Comparison of ENCODE assay signal across 1 cellular context in the genomic region with DNA sequence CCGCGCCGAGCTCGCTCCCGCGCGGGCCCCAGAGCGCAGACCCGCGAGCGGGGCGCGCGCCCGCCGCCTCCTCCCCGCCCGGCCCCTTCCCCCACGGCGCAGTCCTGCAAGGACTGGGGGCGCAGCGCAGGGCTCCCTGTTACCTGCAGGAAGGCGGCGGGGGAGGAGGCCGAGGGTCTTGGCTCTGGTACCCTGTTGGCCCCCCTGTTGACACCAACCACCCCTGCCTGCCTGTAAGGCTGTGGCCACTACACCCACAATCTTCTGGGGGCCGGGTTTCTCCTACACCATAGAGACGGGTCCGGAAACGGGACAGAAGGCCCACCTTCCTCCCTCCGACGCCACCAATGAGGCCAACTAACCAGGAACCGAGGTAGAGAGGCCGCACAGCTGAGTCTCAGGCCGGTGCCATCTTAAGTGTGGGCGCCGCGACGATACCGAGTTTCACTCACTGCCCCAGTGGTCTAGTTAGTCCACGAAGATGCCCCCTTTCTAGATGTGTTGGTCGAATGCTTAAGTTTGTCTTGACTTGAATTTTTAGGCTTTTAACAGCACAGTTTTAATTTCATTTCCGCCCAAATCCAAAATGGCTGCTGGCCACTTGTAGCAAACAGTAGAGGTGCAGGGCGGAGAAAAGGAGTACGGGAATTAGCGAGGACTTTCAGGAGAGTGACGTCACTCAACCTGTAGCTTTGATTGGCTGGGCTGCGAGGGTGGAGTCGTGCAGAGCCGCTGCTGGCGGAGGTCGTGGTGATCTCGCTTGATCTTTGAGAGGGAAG.
TF ChIP-seq lines count a peak whose summit lies in the region.

A gene with protein sequence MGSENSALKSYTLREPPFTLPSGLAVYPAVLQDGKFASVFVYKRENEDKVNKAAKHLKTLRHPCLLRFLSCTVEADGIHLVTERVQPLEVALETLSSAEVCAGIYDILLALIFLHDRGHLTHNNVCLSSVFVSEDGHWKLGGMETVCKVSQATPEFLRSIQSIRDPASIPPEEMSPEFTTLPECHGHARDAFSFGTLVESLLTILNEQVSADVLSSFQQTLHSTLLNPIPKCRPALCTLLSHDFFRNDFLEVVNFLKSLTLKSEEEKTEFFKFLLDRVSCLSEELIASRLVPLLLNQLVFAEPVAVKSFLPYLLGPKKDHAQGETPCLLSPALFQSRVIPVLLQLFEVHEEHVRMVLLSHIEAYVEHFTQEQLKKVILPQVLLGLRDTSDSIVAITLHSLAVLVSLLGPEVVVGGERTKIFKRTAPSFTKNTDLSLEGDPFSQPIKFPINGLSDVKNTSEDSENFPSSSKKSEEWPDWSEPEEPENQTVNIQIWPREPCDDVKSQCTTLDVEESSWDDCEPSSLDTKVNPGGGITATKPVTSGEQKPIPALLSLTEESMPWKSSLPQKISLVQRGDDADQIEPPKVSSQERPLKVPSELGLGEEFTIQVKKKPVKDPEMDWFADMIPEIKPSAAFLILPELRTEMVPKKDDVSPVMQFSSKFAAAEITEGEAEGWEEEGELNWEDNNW (minus strand): TSS at position 252 of the 779 bp plus-strand sequence. CDS start 5,056 bp downstream, outside the sequence.

TF ChIP-seq in HepG2, 621 proteins besides CTCF, POLR2A, EP300 and RAD21 (continued from another document and continues in another):
- TF ChIP-seq, protein P1, sequence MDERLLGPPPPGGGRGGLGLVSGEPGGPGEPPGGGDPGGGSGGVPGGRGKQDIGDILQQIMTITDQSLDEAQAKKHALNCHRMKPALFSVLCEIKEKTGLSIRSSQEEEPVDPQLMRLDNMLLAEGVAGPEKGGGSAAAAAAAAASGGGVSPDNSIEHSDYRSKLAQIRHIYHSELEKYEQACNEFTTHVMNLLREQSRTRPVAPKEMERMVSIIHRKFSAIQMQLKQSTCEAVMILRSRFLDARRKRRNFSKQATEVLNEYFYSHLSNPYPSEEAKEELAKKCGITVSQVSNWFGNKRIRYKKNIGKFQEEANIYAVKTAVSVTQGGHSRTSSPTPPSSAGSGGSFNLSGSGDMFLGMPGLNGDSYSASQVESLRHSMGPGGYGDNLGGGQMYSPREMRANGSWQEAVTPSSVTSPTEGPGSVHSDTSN (CRISPR knock-in tag; IDR thresholded peaks at IDR 0.05), result no peak
- TF ChIP-seq, protein P2, sequence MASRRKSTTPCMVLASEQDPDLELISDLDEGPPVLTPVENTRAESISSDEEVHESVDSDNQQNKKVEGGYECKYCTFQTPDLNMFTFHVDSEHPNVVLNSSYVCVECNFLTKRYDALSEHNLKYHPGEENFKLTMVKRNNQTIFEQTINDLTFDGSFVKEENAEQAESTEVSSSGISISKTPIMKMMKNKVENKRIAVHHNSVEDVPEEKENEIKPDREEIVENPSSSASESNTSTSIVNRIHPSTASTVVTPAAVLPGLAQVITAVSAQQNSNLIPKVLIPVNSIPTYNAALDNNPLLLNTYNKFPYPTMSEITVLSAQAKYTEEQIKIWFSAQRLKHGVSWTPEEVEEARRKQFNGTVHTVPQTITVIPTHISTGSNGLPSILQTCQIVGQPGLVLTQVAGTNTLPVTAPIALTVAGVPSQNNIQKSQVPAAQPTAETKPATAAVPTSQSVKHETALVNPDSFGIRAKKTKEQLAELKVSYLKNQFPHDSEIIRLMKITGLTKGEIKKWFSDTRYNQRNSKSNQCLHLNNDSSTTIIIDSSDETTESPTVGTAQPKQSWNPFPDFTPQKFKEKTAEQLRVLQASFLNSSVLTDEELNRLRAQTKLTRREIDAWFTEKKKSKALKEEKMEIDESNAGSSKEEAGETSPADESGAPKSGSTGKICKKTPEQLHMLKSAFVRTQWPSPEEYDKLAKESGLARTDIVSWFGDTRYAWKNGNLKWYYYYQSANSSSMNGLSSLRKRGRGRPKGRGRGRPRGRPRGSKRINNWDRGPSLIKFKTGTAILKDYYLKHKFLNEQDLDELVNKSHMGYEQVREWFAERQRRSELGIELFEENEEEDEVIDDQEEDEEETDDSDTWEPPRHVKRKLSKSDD (CRISPR knock-in tag; IDR thresholded peaks at IDR 0.05; ENCODE audit: low read depth), result peak; percentile 99
- TF ChIP-seq ZNF572 (CRISPR knock-in tag; IDR thresholded peaks at IDR 0.05), result no peak; the same call in 1 of the 2 replicates
- TF ChIP-seq U2AF1 (optimal IDR thresholded peaks at IDR 0.05; ENCODE audit: low read depth, low read length), result peak; percentile 76
- no peak for TF ChIP-seq RBAK (CRISPR knock-in tag; IDR thresholded peaks at IDR 0.05)
- TF ChIP-seq NCOA5 (CRISPR knock-in tag; IDR thresholded peaks at IDR 0.05), result no peak
- TF ChIP-seq, protein P3, sequence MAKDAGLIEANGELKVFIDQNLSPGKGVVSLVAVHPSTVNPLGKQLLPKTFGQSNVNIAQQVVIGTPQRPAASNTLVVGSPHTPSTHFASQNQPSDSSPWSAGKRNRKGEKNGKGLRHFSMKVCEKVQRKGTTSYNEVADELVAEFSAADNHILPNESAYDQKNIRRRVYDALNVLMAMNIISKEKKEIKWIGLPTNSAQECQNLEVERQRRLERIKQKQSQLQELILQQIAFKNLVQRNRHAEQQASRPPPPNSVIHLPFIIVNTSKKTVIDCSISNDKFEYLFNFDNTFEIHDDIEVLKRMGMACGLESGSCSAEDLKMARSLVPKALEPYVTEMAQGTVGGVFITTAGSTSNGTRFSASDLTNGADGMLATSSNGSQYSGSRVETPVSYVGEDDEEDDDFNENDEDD (CRISPR knock-in tag; IDR thresholded peaks at IDR 0.05; ENCODE audit: borderline replicate concordance), result no peak; the same call in 1 of the 2 replicates
- peak; percentile 78 for TF ChIP-seq RBFOX2 (IDR thresholded peaks at IDR 0.05; ENCODE audit: low read depth, low read length)
- TF ChIP-seq ZNF383 (CRISPR knock-in tag; IDR thresholded peaks at IDR 0.05; ENCODE audit: borderline replicate concordance), result no peak
- no peak for TF ChIP-seq HNRNPL (IDR thresholded peaks at IDR 0.05; ENCODE audit: low read depth, low read length)
- peak; percentile 88 for TF ChIP-seq YEATS2 (CRISPR knock-in tag; IDR thresholded peaks at IDR 0.05; ENCODE audit: borderline replicate concordance)
- TF ChIP-seq AHR (CRISPR knock-in tag; IDR thresholded peaks at IDR 0.05), result peak; percentile 33; the same call in 1 of the 2 replicates
- TF ChIP-seq ZNF264 (CRISPR knock-in tag; IDR thresholded peaks at IDR 0.05), result no peak
- TF ChIP-seq, protein P4, sequence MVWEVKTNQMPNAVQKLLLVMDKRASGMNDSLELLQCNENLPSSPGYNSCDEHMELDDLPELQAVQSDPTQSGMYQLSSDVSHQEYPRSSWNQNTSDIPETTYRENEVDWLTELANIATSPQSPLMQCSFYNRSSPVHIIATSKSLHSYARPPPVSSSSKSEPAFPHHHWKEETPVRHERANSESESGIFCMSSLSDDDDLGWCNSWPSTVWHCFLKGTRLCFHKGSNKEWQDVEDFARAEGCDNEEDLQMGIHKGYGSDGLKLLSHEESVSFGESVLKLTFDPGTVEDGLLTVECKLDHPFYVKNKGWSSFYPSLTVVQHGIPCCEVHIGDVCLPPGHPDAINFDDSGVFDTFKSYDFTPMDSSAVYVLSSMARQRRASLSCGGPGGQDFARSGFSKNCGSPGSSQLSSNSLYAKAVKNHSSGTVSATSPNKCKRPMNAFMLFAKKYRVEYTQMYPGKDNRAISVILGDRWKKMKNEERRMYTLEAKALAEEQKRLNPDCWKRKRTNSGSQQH (CRISPR knock-in tag; IDR thresholded peaks at IDR 0.05; ENCODE audit: low read depth), result peak; percentile 59; the same call in 1 of the 2 replicates
- TF ChIP-seq ZNF501 (CRISPR knock-in tag; IDR thresholded peaks at IDR 0.05), result peak; percentile 71; the same call in 1 of the 2 replicates
- TF ChIP-seq, protein P5, sequence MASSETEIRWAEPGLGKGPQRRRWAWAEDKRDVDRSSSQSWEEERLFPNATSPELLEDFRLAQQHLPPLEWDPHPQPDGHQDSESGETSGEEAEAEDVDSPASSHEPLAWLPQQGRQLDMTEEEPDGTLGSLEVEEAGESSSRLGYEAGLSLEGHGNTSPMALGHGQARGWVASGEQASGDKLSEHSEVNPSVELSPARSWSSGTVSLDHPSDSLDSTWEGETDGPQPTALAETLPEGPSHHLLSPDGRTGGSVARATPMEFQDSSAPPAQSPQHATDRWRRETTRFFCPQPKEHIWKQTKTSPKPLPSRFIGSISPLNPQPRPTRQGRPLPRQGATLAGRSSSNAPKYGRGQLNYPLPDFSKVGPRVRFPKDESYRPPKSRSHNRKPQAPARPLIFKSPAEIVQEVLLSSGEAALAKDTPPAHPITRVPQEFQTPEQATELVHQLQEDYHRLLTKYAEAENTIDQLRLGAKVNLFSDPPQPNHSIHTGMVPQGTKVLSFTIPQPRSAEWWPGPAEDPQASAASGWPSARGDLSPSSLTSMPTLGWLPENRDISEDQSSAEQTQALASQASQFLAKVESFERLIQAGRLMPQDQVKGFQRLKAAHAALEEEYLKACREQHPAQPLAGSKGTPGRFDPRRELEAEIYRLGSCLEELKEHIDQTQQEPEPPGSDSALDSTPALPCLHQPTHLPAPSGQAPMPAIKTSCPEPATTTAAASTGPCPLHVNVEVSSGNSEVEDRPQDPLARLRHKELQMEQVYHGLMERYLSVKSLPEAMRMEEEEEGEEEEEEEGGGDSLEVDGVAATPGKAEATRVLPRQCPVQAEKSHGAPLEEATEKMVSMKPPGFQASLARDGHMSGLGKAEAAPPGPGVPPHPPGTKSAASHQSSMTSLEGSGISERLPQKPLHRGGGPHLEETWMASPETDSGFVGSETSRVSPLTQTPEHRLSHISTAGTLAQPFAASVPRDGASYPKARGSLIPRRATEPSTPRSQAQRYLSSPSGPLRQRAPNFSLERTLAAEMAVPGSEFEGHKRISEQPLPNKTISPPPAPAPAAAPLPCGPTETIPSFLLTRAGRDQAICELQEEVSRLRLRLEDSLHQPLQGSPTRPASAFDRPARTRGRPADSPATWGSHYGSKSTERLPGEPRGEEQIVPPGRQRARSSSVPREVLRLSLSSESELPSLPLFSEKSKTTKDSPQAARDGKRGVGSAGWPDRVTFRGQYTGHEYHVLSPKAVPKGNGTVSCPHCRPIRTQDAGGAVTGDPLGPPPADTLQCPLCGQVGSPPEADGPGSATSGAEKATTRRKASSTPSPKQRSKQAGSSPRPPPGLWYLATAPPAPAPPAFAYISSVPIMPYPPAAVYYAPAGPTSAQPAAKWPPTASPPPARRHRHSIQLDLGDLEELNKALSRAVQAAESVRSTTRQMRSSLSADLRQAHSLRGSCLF (CRISPR knock-in tag; IDR thresholded peaks at IDR 0.05; ENCODE audit: borderline replicate concordance), result no peak
- TF ChIP-seq MIER2 (CRISPR knock-in tag; IDR thresholded peaks at IDR 0.05), result no peak
- TF ChIP-seq, protein P6, sequence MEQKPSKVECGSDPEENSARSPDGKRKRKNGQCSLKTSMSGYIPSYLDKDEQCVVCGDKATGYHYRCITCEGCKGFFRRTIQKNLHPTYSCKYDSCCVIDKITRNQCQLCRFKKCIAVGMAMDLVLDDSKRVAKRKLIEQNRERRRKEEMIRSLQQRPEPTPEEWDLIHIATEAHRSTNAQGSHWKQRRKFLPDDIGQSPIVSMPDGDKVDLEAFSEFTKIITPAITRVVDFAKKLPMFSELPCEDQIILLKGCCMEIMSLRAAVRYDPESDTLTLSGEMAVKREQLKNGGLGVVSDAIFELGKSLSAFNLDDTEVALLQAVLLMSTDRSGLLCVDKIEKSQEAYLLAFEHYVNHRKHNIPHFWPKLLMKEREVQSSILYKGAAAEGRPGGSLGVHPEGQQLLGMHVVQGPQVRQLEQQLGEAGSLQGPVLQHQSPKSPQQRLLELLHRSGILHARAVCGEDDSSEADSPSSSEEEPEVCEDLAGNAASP (CRISPR knock-in tag; IDR thresholded peaks at IDR 0.05; ENCODE audit: borderline replicate concordance), result 0 out of 2 replicates have a peak, but pooled peaks have one; percentile 25
- TF ChIP-seq, protein P7, sequence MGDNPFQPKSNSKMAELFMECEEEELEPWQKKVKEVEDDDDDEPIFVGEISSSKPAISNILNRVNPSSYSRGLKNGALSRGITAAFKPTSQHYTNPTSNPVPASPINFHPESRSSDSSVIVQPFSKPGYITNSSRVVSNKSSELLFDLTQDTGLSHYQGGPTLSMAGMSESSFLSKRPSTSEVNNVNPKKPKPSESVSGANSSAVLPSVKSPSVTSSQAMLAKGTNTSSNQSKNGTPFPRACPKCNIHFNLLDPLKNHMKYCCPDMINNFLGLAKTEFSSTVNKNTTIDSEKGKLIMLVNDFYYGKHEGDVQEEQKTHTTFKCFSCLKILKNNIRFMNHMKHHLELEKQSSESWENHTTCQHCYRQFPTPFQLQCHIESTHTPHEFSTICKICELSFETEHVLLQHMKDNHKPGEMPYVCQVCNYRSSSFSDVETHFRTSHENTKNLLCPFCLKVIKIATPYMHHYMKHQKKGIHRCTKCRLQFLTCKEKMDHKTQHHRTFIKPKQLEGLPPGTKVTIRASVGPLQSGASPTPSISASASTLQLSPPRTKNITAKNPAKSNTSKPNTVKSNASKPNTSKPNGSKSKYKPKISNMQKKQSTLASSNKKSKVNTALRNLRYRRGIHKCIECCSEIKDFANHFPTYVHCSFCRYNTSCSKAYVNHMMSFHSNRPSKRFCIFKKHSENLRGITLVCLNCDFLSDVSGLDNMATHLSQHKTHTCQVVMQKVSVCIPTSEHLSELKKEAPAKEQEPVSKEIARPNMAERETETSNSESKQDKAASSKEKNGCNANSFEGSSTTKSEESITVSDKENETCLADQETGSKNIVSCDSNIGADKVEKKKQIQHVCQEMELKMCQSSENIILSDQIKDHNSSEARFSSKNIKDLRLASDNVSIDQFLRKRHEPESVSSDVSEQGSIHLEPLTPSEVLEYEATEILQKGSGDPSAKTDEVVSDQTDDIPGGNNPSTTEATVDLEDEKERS (CRISPR knock-in tag; IDR thresholded peaks at IDR 0.05), result no peak
- no peak for TF ChIP-seq TOPORS (CRISPR knock-in tag; IDR thresholded peaks at IDR 0.05)
- no peak for TF ChIP-seq PRDM15 (CRISPR knock-in tag; IDR thresholded peaks at IDR 0.05)
- TF ChIP-seq ZNF382 (CRISPR knock-in tag; IDR thresholded peaks at IDR 0.05; ENCODE audit: borderline replicate concordance), result no peak
- no peak for TF ChIP-seq ZNF530 (CRISPR knock-in tag; IDR thresholded peaks at IDR 0.05; ENCODE audit: low read depth)
- peak; percentile 60; the same call in 1 of the 2 replicates for TF ChIP-seq FOXC1 (CRISPR knock-in tag; IDR thresholded peaks at IDR 0.05; ENCODE audit: borderline replicate concordance)
- TF ChIP-seq HNRNPH1 (optimal IDR thresholded peaks at IDR 0.05; ENCODE audit: low read depth, low read length), result no peak
- TF ChIP-seq CCAR2 (optimal IDR thresholded peaks at IDR 0.05; ENCODE audit: low read depth, low read length), result no peak
